ENCODE assay signal across 19 cellular contexts in the genomic region with DNA sequence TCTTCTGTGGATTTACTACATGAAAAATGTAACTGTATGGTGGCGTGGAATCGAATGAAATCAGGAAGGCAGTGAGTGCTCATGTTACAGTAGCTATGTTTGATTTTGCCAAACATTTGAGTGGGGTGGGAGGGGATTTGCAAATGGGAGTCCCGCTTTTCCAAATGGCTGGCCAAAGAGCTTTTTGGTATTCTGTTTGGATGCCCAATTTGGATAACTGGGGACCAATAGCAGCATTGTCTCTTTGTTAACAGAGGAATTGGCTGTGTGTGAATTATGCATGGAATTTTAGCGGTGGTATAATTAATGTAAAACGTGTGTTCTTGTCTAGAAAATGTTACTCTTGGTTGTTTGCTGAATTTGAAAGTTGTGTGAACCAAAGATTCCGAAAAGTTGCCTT. TPM values are rescaled to one million over a fixed set of nuclear protein-coding genes. Genes with fewer than 3 reads are reported as not detected.
DNase-seq lines count a peak whose midpoint lies in the region; ATAC-seq and TF ChIP-seq lines count a peak whose summit lies in the region.
"Had no signal": no experiment of that assay in that cellular context is flagged by ENCODE, and none has a peak within 500 bp of the region (broad histone marks: within the 10 kb centered on the region; RNA-seq: fewer than 3 reads in every experiment).

No MANE protein-coding gene starts in this region.

- H3K4me3 Mint-ChIP-seq in GM23338 (no peak overlapping the region), WTC11 (no peak overlapping the region)
- H3K4me3 Mint-ChIP-seq: B cell; CD4-positive, CD25-positive, alpha-beta regulatory T cell had no signal

- H3K4me1 Mint-ChIP-seq in GM23338 (peaks cover 53% of the 10 kb centered on the region), WTC11 (peaks cover 53% of the 10 kb centered on the region)

- H3K4me1 ChIP-seq in GM23338 (ENCODE audit: insufficient read depth) (peaks cover 39% of the 10 kb centered on the region), smooth muscle cell (ENCODE audit: low read depth) (peaks cover 26% of the 10 kb centered on the region)

- WGBS in smooth muscle cell (ENCODE audit: low lambda C conversion rate), result 91% methylated on average over 6 of the region's 6 CpGs

- no peak for TF ChIP-seq CTCF in GM23338 (conservative IDR thresholded peaks at IDR 0.05; ENCODE audit: low read depth in 2 of 2)
- no peak for TF ChIP-seq CTCF in WTC11 (IDR thresholded peaks at IDR 0.05)
- no peak for TF ChIP-seq CTCF in smooth muscle cell (IDR thresholded peaks at IDR 0.05; ENCODE audit: borderline replicate concordance, insufficient read depth, poor library complexity, severe bottlenecking)

- CTCF ChIA-PET in WTC11 (lab: Charles Lee), result interaction anchor here (1.3 kb wide), 3 partner anchors 49 to 128 kb away, joined by 3 to 9 read pairs (median 4); a partner anchor contains a TSS

- no peak overlapping the region for H3K4me3 ChIP-seq in GM23338
- no peak overlapping the region for H3K4me3 ChIP-seq in smooth muscle cell

- peak overlapping the region; percentile 52; the same call in 1 of the 2 replicates for H3K27ac ChIP-seq in GM23338 (ENCODE audit: low read depth)
- peak overlapping the region; percentile 20 for H3K27ac ChIP-seq in smooth muscle cell (ENCODE audit: low read depth)
- no peak overlapping the region for H3K27ac ChIP-seq in caudate nucleus (ENCODE audit: low read depth, low read length)
- H3K27ac ChIP-seq: RWPE1 had no signal

- no peaks in the 10 kb centered on the region for H3K9me3 Mint-ChIP-seq in GM23338
- no peaks in the 10 kb centered on the region for H3K9me3 Mint-ChIP-seq in WTC11
- H3K9me3 Mint-ChIP-seq: CD4-positive, CD25-positive, alpha-beta regulatory T cell had no signal

- H4K20me1 ChIP-seq in GM23338 (replicated peaks; ENCODE audit: insufficient read depth) (peaks cover 84% of the 10 kb centered on the region), smooth muscle cell (ENCODE audit: low read depth) (peaks cover 95% of the 10 kb centered on the region)

- no peaks in the 10 kb centered on the region for H3K27me3 ChIP-seq in GM23338 (ENCODE audit: insufficient read depth)
- no peaks in the 10 kb centered on the region for H3K27me3 ChIP-seq in smooth muscle cell (ENCODE audit: low read depth)

- no peak for ATAC-seq in GM23338
- no peak for ATAC-seq in WTC11
- no peak for ATAC-seq in GM18861 (IDR thresholded peaks at IDR 0.05; ENCODE audit: unreplicated experiment)

- H3K27me3 Mint-ChIP-seq in GM23338 (ENCODE audit: insufficient read depth, low read depth, poor library complexity) (no peaks in the 10 kb centered on the region), WTC11 (ENCODE audit: low read depth) (no peaks in the 10 kb centered on the region)
- H3K27me3 Mint-ChIP-seq: B cell; CD4-positive, CD25-positive, alpha-beta regulatory T cell had no signal

- H3K4me2 ChIP-seq in GM23338, result no peak overlapping the region
- no peak overlapping the region for H3K4me2 ChIP-seq in smooth muscle cell

- H3K9me2 ChIP-seq in GM23338 (ENCODE audit: insufficient read depth), result no peaks in the 10 kb centered on the region

- DNase-seq in GM23338 (ENCODE audit: low spot score) (no peak), WTC11 (ENCODE audit: low spot score) (no peak), globus pallidus (ENCODE audit: low spot score) (peak; percentile 34), smooth muscle cell (lab: John Stamatoyannopoulos, UW; ENCODE audit: unreplicated experiment) (no peak), caudate nucleus (lab: John Stamatoyannopoulos, UW) (no peak), retina (no peak)
- DNase-seq: CD4-positive, CD25-positive, alpha-beta regulatory T cell; HCEC 1CT; IMR-90; Kasumi-1; MM.1S; NCI-H1092 treated with DMSO at 0.1 percent for 48 hours; NCI-H2081 treated with DMSO at 0.1 percent for 48 hours; NCI-H510A; NCI-H774 had no signal

- no peak overlapping the region for H3K9ac ChIP-seq in smooth muscle cell (ENCODE audit: low read depth)

- H3K36me3 Mint-ChIP-seq in GM23338 (ENCODE audit: low read depth), result peaks cover 81% of the 10 kb centered on the region
- H3K36me3 Mint-ChIP-seq in WTC11, result peaks cover 57% of the 10 kb centered on the region

- H3F3A ChIP-seq in GM23338 (replicated peaks; ENCODE audit: low read depth) (peaks cover 38% of the 10 kb centered on the region), smooth muscle cell (ENCODE audit: low read depth) (peaks cover 36% of the 10 kb centered on the region)

- H2AFZ ChIP-seq in GM23338 (no peak overlapping the region), smooth muscle cell (ENCODE audit: low read depth) (no peak overlapping the region)

- H3K9me3 ChIP-seq in smooth muscle cell (replicated peaks; ENCODE audit: low read depth), result no peaks in the 10 kb centered on the region

- POLR2A ChIA-PET in WTC11 (lab: Charles Lee), result no interaction called here

- H3K79me2 ChIP-seq in GM23338 (replicated peaks; ENCODE audit: insufficient read depth), result peaks cover 100% of the 10 kb centered on the region
- H3K79me2 ChIP-seq in smooth muscle cell (ENCODE audit: low read depth), result peaks cover 85% of the 10 kb centered on the region

- H3K36me3 ChIP-seq in GM23338 (ENCODE audit: insufficient read depth) (peaks cover 46% of the 10 kb centered on the region), smooth muscle cell (ENCODE audit: low read depth) (peaks cover 9% of the 10 kb centered on the region)

- no peak overlapping the region for H3K27ac Mint-ChIP-seq in GM23338
- H3K27ac Mint-ChIP-seq in WTC11, result peak overlapping the region; percentile 88
- H3K27ac Mint-ChIP-seq: B cell had no signal

TF ChIP-seq in GM23338, 12 proteins besides CTCF, POLR2A, EP300 and RAD21 (continues in another document):
- TF ChIP-seq EZH2 (IDR thresholded peaks at IDR 0.05; ENCODE audit: low read depth, unreplicated experiment) (no peak), EZH2phosphoT487 (IDR thresholded peaks at IDR 0.05; ENCODE audit: unreplicated experiment) (no peak), NANOG (IDR thresholded peaks at IDR 0.05; ENCODE audit: borderline replicate concordance) (no peak)

TF ChIP-seq in WTC11, 78 proteins besides CTCF, POLR2A, EP300 and RAD21 (continues in another document):
- TF ChIP-seq, protein P1, sequence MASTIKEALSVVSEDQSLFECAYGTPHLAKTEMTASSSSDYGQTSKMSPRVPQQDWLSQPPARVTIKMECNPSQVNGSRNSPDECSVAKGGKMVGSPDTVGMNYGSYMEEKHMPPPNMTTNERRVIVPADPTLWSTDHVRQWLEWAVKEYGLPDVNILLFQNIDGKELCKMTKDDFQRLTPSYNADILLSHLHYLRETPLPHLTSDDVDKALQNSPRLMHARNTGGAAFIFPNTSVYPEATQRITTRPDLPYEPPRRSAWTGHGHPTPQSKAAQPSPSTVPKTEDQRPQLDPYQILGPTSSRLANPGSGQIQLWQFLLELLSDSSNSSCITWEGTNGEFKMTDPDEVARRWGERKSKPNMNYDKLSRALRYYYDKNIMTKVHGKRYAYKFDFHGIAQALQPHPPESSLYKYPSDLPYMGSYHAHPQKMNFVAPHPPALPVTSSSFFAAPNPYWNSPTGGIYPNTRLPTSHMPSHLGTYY (CRISPR knock-in tag; IDR thresholded peaks at IDR 0.05), result no peak
- TF ChIP-seq, protein P2, sequence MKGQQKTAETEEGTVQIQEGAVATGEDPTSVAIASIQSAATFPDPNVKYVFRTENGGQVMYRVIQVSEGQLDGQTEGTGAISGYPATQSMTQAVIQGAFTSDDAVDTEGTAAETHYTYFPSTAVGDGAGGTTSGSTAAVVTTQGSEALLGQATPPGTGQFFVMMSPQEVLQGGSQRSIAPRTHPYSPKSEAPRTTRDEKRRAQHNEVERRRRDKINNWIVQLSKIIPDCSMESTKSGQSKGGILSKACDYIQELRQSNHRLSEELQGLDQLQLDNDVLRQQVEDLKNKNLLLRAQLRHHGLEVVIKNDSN (CRISPR knock-in tag; IDR thresholded peaks at IDR 0.05), result no peak
- TF ChIP-seq RORB (CRISPR knock-in tag; IDR thresholded peaks at IDR 0.05) (no peak), JUN (CRISPR knock-in tag; IDR thresholded peaks at IDR 0.05) (no peak)
- TF ChIP-seq, protein P3, sequence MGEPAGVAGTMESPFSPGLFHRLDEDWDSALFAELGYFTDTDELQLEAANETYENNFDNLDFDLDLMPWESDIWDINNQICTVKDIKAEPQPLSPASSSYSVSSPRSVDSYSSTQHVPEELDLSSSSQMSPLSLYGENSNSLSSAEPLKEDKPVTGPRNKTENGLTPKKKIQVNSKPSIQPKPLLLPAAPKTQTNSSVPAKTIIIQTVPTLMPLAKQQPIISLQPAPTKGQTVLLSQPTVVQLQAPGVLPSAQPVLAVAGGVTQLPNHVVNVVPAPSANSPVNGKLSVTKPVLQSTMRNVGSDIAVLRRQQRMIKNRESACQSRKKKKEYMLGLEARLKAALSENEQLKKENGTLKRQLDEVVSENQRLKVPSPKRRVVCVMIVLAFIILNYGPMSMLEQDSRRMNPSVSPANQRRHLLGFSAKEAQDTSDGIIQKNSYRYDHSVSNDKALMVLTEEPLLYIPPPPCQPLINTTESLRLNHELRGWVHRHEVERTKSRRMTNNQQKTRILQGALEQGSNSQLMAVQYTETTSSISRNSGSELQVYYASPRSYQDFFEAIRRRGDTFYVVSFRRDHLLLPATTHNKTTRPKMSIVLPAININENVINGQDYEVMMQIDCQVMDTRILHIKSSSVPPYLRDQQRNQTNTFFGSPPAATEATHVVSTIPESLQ (CRISPR knock-in tag; IDR thresholded peaks at IDR 0.05), result no peak

RNA-seq across cellular contexts. Expression of a gene that starts 17.8 kb away (rescaled TPM):
- total RNA-seq in GM23338 (2014; rRNA removed; shearing (Covaris generic)), result 359 and 389 TPM in 2 replicates
- 276 and 291 TPM in 2 replicates for polyA plus RNA-seq in GM23338 (2016; fragmentation: Nextera tagmentation; extraction: Ambion mirVana)
- 309 to 416 TPM (median 343 TPM) in 3 replicates for total RNA-seq in WTC11 (2021)
- total RNA-seq in smooth muscle cell, result 44.3 and 54.9 TPM in 2 replicates
- polyA plus RNA-seq in smooth muscle cell, result 143 and 156 TPM in 2 replicates

RNA-seq across cellular contexts. Expression of a gene that starts 39.8 kb away (rescaled TPM):
- total RNA-seq in GM23338 (2014; rRNA removed; shearing (Covaris generic)), result 0.07 and 0.31 TPM in 2 replicates
- polyA plus RNA-seq in GM23338 (2016; fragmentation: Nextera tagmentation; extraction: Ambion mirVana) (0.54 TPM in 1 of 2 replicates, not detected in the other), smooth muscle cell (0.18 and 0.74 TPM in 2 replicates)
- total RNA-seq in WTC11 (2021) (0.46 to 1.1 TPM (median 0.66 TPM) in 3 replicates), smooth muscle cell (not detected in 2 replicates)
- total RNA-seq: HT1080, IMR-90 had no signal

RNA-seq across cellular contexts. Expression of a gene that starts 49.5 kb away (rescaled TPM):
- 50.1 and 58.7 TPM in 2 replicates for total RNA-seq in GM23338 (2014; rRNA removed; shearing (Covaris generic))
- polyA plus RNA-seq in GM23338 (2016; fragmentation: Nextera tagmentation; extraction: Ambion mirVana) (18.9 and 20.7 TPM in 2 replicates), smooth muscle cell (24.4 and 32.5 TPM in 2 replicates)
- total RNA-seq in WTC11 (2021) (20.2 to 30.4 TPM (median 27.5 TPM) in 3 replicates), smooth muscle cell (22.2 and 22.5 TPM in 2 replicates)

RNA-seq across cellular contexts. Expression of a gene that starts 51.4 kb away (rescaled TPM):
- total RNA-seq in GM23338 (2014; rRNA removed; shearing (Covaris generic)), result 29.2 and 45.0 TPM in 2 replicates
- 27.4 and 31.6 TPM in 2 replicates for polyA plus RNA-seq in GM23338 (2016; fragmentation: Nextera tagmentation; extraction: Ambion mirVana)
- total RNA-seq in WTC11 (2021), result 38.2 to 47.4 TPM (median 46.1 TPM) in 3 replicates
- 1.3 and 10.2 TPM in 2 replicates for total RNA-seq in smooth muscle cell
- 33.0 and 42.4 TPM in 2 replicates for polyA plus RNA-seq in smooth muscle cell
